1 cellular context compared by ENCODE assay signal in genomic region chr1:43919906-43920305, GRCh38.
TF ChIP-seq lines count a peak whose summit lies in the region.

No MANE protein-coding gene starts in this region.

TF ChIP-seq in K562, 482 proteins besides CTCF, POLR2A, EP300 and RAD21:
- TF ChIP-seq MCM7 (IDR thresholded peaks at IDR 0.05): no peak
- TF ChIP-seq RFX5 (IDR thresholded peaks at IDR 0.05; ENCODE audit: low read depth, low read length): no peak
